ENCODE assay signal across 1 cellular context in the genomic region with DNA sequence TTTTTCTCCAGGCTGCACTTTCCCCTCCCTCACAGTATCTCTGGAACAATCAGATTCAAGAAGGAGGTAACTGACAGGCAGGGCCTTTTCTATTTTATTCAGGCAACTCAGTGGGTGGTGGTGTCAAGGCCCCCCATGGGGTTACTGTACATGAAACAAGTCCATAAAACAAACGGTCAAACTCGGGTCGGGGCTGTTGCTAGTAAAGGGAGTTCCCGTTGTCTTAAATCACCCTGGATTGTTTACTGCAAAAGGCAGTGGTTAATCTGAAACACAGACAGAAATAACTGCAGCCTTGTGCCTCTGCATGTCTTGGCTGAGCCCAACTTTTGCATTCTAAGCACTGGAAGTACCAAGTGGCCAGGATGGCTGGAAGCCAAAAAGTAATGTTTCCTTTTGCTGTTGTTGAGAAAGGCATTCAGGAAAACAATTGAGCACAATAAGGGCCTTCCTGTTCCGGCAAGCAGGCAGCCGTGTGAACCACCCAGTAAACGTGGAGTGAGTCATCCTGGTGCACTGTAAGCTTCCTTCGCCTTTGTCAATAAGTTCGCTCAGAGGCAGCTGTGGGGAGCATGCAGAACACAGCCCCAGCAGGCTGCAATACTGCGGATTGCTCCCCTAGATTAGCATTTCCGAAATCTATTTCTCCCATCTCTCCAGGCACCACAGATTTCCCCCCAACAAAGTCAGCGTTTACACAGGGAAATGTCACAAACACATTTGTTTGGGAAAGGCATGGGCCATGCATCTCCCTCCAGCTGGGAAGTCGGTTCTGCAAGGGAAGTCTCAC.
TF ChIP-seq lines count a peak whose summit lies in the region.

No MANE protein-coding gene starts in this region.

TF ChIP-seq in GM23338, 12 proteins besides CTCF, POLR2A, EP300 and RAD21 (continued from another document):
- no peak for TF ChIP-seq REST (IDR thresholded peaks at IDR 0.05; ENCODE audit: unreplicated experiment)
- TF ChIP-seq POLR2AphosphoS5 (IDR thresholded peaks at IDR 0.05; ENCODE audit: low read depth): no peak
- TF ChIP-seq STAT1 (IDR thresholded peaks at IDR 0.05; ENCODE audit: unreplicated experiment): no peak
- TF ChIP-seq JUNB (IDR thresholded peaks at IDR 0.05; ENCODE audit: unreplicated experiment): no peak
